Comparison of ENCODE assay signal across 16 cellular contexts in genomic region chr16:56225013-56225742, GRCh38. TPM values are rescaled to one million over a fixed set of nuclear protein-coding genes. Genes with fewer than 3 reads are reported as not detected.
"Had no signal": no experiment of that assay in that cellular context is flagged by ENCODE, and none has a peak within 500 bp of the region (broad histone marks: within the 10 kb centered on the region; RNA-seq: fewer than 3 reads in every experiment).

No MANE protein-coding gene starts in this region.

- ATAC-seq: naive thymus-derived CD4-positive, alpha-beta T cell; stimulated activated memory B cell treated with anti-CD40 and anti-IgM and Interleukin-4, amounts not matched to agents 10 μg/mL and 1 μg/mL and 100 μg/mL, for 72 hours had no signal

- H3K27ac ChIP-seq: transverse colon had no signal

- H3K27me3 ChIP-seq: transverse colon had no signal

- DNase-seq: activated CD4-positive, alpha-beta memory T cell treated with anti-CD3 and anti-CD28 coated beads for 36 hours; activated CD4-positive, CD25-positive, alpha-beta regulatory T cell treated with anti-CD3 and anti-CD28 coated beads, Interleukin-2, amount 50 U/mL, for 72 hours; activated CD8-positive, alpha-beta memory T cell treated with anti-CD3 and anti-CD28 coated beads, Interleukin-2, amount 50 U/mL, for 4 hours; activated naive CD4-positive, alpha-beta T cell treated with Interleukin-2 at 50 U/mL for 16 hours; central memory CD4-positive, alpha-beta T cell; endodermal cell; erythroblast; hippocampal formation; kidney glomerular epithelial cell; naive thymus-derived CD4-positive, alpha-beta T cell; right cardiac atrium; T-helper 9 cell; transverse colon had no signal

- H3K9me3 ChIP-seq: transverse colon had no signal

- H3K36me3 ChIP-seq: transverse colon had no signal

- H3K4me3 ChIP-seq: smooth muscle cell, transverse colon had no signal

RNA-seq across cellular contexts. Expression of gene GNAO1, which starts 33.9 kb away (rescaled TPM):
- total RNA-seq: lung microvascular endothelial cell had no signal
